ENCODE assay signal across 21 cellular contexts in genomic region chr5:4370218-4370617, GRCh38.
"Had no signal": no experiment of that assay in that cellular context is flagged by ENCODE, and none has a peak within 500 bp of the region (broad histone marks: within the 10 kb centered on the region; RNA-seq: fewer than 3 reads in every experiment).

No MANE protein-coding gene starts in this region.

- H3K9me3 ChIP-seq: SJCRH30 had no signal

- H3K27me3 ChIP-seq: SJCRH30 had no signal

- ATAC-seq: activated CD4-positive, CD25-positive, alpha-beta regulatory T cell treated with anti-CD3 and anti-CD28 coated beads, Interleukin-2, amount 50 U/mL, for 24 hours; activated CD8-positive, alpha-beta memory T cell treated with anti-CD3 and anti-CD28 coated beads, Interleukin-2, amount 10 ng/mL, durations not matched to agents 7 days and 5 days; Panc1 had no signal

- H3K27ac ChIP-seq: SJCRH30 had no signal

- H3K4me3 ChIP-seq: SJCRH30 had no signal

- H3K4me1 ChIP-seq: SJCRH30 had no signal

- H3K36me3 ChIP-seq: SJCRH30 had no signal

- DNase-seq: activated CD4-positive, alpha-beta T cell treated with anti-CD3 and anti-CD28 coated beads for 4 hours; activated CD4-positive, alpha-beta T cell treated with anti-CD3 and anti-CD28 coated beads, Interleukin-2, amount 50 U/mL, for 48 hours; activated CD8-positive, alpha-beta memory T cell treated with anti-CD3 and anti-CD28 coated beads, Interleukin-2, amount 10 ng/mL, durations not matched to agents 7 days and 5 days; activated effector memory CD4-positive, alpha-beta T cell treated with Interleukin-2 at 50 U/mL for 16 hours; activated naive CD4-positive, alpha-beta T cell; activated T-cell treated with anti-CD3 and anti-CD28 coated beads, Interleukin-2, amount 50 U/mL, for 24 hours; aorta; central memory CD4-positive, alpha-beta T cell; NCI-H1048; NCI-H146; NCI-H1930; NCI-H2171; NCI-H2227 treated with DMSO at 0.1 percent for 48 hours; NCI-H526 treated with DMSO at 0.1 percent for 48 hours; NCI-H82; OCI-M1; Right ventricle myocardium superior; RPMI8226; SJCRH30 had no signal
